Comparison of ENCODE assay signal across 11 cellular contexts in genomic region chr13:113245858-113246791, GRCh38. TPM values are rescaled to one million over a fixed set of nuclear protein-coding genes. Genes with fewer than 3 reads are reported as not detected.
DNase-seq lines count a peak whose midpoint lies in the region; ATAC-seq and TF ChIP-seq lines count a peak whose summit lies in the region.
"Had no signal": no experiment of that assay in that cellular context is flagged by ENCODE, and none has a peak within 500 bp of the region (broad histone marks: within the 10 kb centered on the region; RNA-seq: fewer than 3 reads in every experiment).

No MANE protein-coding gene starts in this region.

- intact Hi-C loops in PC-9 (cut with micrococcal nuclease; ENCODE audit: unreplicated experiment), result no loop called here
- intact Hi-C loops in activated CD4-positive, alpha-beta T cell treated with anti-CD3 and anti-CD28 coated beads for 36 hours (cut with DNase I, micrococcal nuclease), result no loop called here
- intact Hi-C loops in activated CD4-positive, alpha-beta memory T cell treated with anti-CD3 and anti-CD28 coated beads for 36 hours (cut with micrococcal nuclease), result no loop called here

- POLR2A ChIA-PET in PC-9 (lab: Charles Lee; ENCODE audit: unreplicated experiment), result interaction anchor here (0.5 to 0.7 kb wide), 2 partner anchors 43 to 333 kb away, joined by 4 to 7 read pairs; no protein-coding TSS in a partner anchor
- POLR2A ChIA-PET in activated CD4-positive, alpha-beta T cell treated with anti-CD3 and anti-CD28 coated beads for 36 hours (lab: Charles Lee), result no interaction called here
- POLR2A ChIA-PET in activated CD4-positive, alpha-beta memory T cell treated with anti-CD3 and anti-CD28 coated beads for 36 hours (lab: Charles Lee), result no interaction called here

- H3K9ac ChIP-seq in parathyroid adenoma, result no peak overlapping the region

- CTCF ChIA-PET in PC-9 (lab: Charles Lee), result no interaction called here
- CTCF ChIA-PET in activated CD4-positive, alpha-beta T cell treated with anti-CD3 and anti-CD28 coated beads for 36 hours (lab: Charles Lee), result interaction anchor here (0.9 kb wide), 1 partner anchor 15 kb away, joined by 3 read pairs; no protein-coding TSS in a partner anchor
- CTCF ChIA-PET in activated CD4-positive, alpha-beta memory T cell treated with anti-CD3 and anti-CD28 coated beads for 36 hours (lab: Charles Lee), result no interaction called here

- H3K36me3 Mint-ChIP-seq in activated CD4-positive, alpha-beta T cell treated with anti-CD3 and anti-CD28 coated beads for 36 hours (ENCODE audit: low read depth), result peaks cover 64% of the 10 kb centered on the region
- H3K36me3 Mint-ChIP-seq in activated CD4-positive, alpha-beta memory T cell treated with anti-CD3 and anti-CD28 coated beads for 36 hours, result peaks cover 46% of the 10 kb centered on the region

- H3K4me2 ChIP-seq in PC-9 (no peak overlapping the region), parathyroid adenoma (ENCODE audit: low read length) (no peak overlapping the region)

- no TSS peak for BruUV-seq in PC-9 (replicated peaks; lab: Mats Ljungman, UMichigan)

- no peak overlapping the region for H3K4me3 ChIP-seq in GM12864 (ENCODE audit: low read depth, low read length)
- H3K4me3 ChIP-seq in PC-9, result no peak overlapping the region
- no peak overlapping the region for H3K4me3 ChIP-seq in fibroblast of pulmonary artery (replicated peaks; ENCODE audit: low read depth, low read length)
- no peak overlapping the region for H3K4me3 ChIP-seq in parathyroid adenoma (ENCODE audit: low read depth, low read length)
- no peak overlapping the region for H3K4me3 ChIP-seq in effector memory CD4-positive, alpha-beta T cell (ENCODE audit: insufficient read depth, low read depth, low read length, poor library complexity, severe bottlenecking)

- H4K20me1 ChIP-seq in PC-9 (ENCODE audit: insufficient read depth), result 0 out of 2 replicates have a peak, but pooled peaks cover 4% of the 10 kb centered on the region

- no peak overlapping the region for H2AFZ ChIP-seq in PC-9
- H2AFZ ChIP-seq in parathyroid adenoma, result no peak overlapping the region

- no peaks in the 10 kb centered on the region for H3K9me3 ChIP-seq in PC-9 (ENCODE audit: insufficient read depth, low read depth)
- H3K9me3 ChIP-seq in parathyroid adenoma (ENCODE audit: control insufficient read depth, low read length), result no peaks in the 10 kb centered on the region
- H3K9me3 ChIP-seq in effector memory CD4-positive, alpha-beta T cell (ENCODE audit: control insufficient read depth, low read length), result no peaks in the 10 kb centered on the region

- H3K27ac Mint-ChIP-seq in activated CD4-positive, alpha-beta T cell treated with anti-CD3 and anti-CD28 coated beads for 36 hours, result no peak overlapping the region
- no peak overlapping the region for H3K27ac Mint-ChIP-seq in activated CD4-positive, alpha-beta memory T cell treated with anti-CD3 and anti-CD28 coated beads for 36 hours
- H3K27ac Mint-ChIP-seq: brain had no signal

- H3K4me1 ChIP-seq in PC-9 (replicated peaks; ENCODE audit: insufficient read depth) (no peaks in the 10 kb centered on the region; the same call in 1 of the 2 replicates), parathyroid adenoma (no peaks in the 10 kb centered on the region)
- no peaks in the 10 kb centered on the region for H3K4me1 ChIP-seq in effector memory CD4-positive, alpha-beta T cell (ENCODE audit: control insufficient read depth, insufficient read depth, low read length, poor library complexity, severe bottlenecking)

- H3K36me3 ChIP-seq in PC-9 (ENCODE audit: low read depth), result peaks cover 45% of the 10 kb centered on the region
- H3K36me3 ChIP-seq in parathyroid adenoma (ENCODE audit: control insufficient read depth, insufficient read depth, low read length), result no peaks in the 10 kb centered on the region
- peaks cover 87% of the 10 kb centered on the region for H3K36me3 ChIP-seq in effector memory CD4-positive, alpha-beta T cell (ENCODE audit: control insufficient read depth, insufficient read depth, low read length)

- H3F3A ChIP-seq in PC-9 (ENCODE audit: insufficient read depth, low read depth), result peaks cover 31% of the 10 kb centered on the region

- no peaks in the 10 kb centered on the region for H3K9me2 ChIP-seq in PC-9 (ENCODE audit: insufficient read depth)

- H3K27ac ChIP-seq in PC-9, result 0 out of 2 replicates have a peak overlapping the region, but pooled peaks have one; percentile 5
- H3K27ac ChIP-seq in parathyroid adenoma, result no peak overlapping the region
- no peak overlapping the region for H3K27ac ChIP-seq in effector memory CD4-positive, alpha-beta T cell (ENCODE audit: insufficient read depth, low read length, poor library complexity, severe bottlenecking)

- TF ChIP-seq CTCF in GM12864 (IDR thresholded peaks at IDR 0.05; ENCODE audit: low read depth, low read length, missing control alignments), result peak; percentile 11
- peak; percentile 53; the same call in 1 of the 2 replicates for TF ChIP-seq CTCF in PC-9 (conservative IDR thresholded peaks at IDR 0.05)
- TF ChIP-seq CTCF in fibroblast of pulmonary artery (IDR thresholded peaks at IDR 0.05; ENCODE audit: low read length, missing control alignments), result peak; percentile 40
- peak; percentile 13 for TF ChIP-seq CTCF in parathyroid adenoma (IDR thresholded peaks at IDR 0.05)

- no peak for ATAC-seq in activated CD4-positive, alpha-beta T cell treated with anti-CD3 and anti-CD28 coated beads for 36 hours

- H3K9me3 Mint-ChIP-seq in activated CD4-positive, alpha-beta T cell treated with anti-CD3 and anti-CD28 coated beads for 36 hours (ENCODE audit: low read depth), result no peaks in the 10 kb centered on the region
- no peaks in the 10 kb centered on the region for H3K9me3 Mint-ChIP-seq in activated CD4-positive, alpha-beta memory T cell treated with anti-CD3 and anti-CD28 coated beads for 36 hours
- H3K9me3 Mint-ChIP-seq: brain had no signal

- H3K4me1 Mint-ChIP-seq in activated CD4-positive, alpha-beta T cell treated with anti-CD3 and anti-CD28 coated beads for 36 hours, result no peaks in the 10 kb centered on the region
- H3K4me1 Mint-ChIP-seq in activated CD4-positive, alpha-beta memory T cell treated with anti-CD3 and anti-CD28 coated beads for 36 hours (ENCODE audit: low read depth), result no peaks in the 10 kb centered on the region
- H3K4me1 Mint-ChIP-seq: brain had no signal

- H3K79me2 ChIP-seq in PC-9 (ENCODE audit: low read depth), result no peaks in the 10 kb centered on the region
- no peaks in the 10 kb centered on the region for H3K79me2 ChIP-seq in parathyroid adenoma

- H3K4me3 Mint-ChIP-seq in activated CD4-positive, alpha-beta T cell treated with anti-CD3 and anti-CD28 coated beads for 36 hours, result no peak overlapping the region
- no peak overlapping the region for H3K4me3 Mint-ChIP-seq in activated CD4-positive, alpha-beta memory T cell treated with anti-CD3 and anti-CD28 coated beads for 36 hours
- H3K4me3 Mint-ChIP-seq: brain had no signal

- no peaks in the 10 kb centered on the region for H3K27me3 Mint-ChIP-seq in activated CD4-positive, alpha-beta T cell treated with anti-CD3 and anti-CD28 coated beads for 36 hours
- H3K27me3 Mint-ChIP-seq in activated CD4-positive, alpha-beta memory T cell treated with anti-CD3 and anti-CD28 coated beads for 36 hours, result no peaks in the 10 kb centered on the region
- H3K27me3 Mint-ChIP-seq: brain had no signal

- H3K27me3 ChIP-seq in PC-9 (ENCODE audit: insufficient read depth, low read depth) (no peaks in the 10 kb centered on the region), parathyroid adenoma (ENCODE audit: control insufficient read depth, insufficient read depth, low read length) (no peaks in the 10 kb centered on the region)
- H3K27me3 ChIP-seq in effector memory CD4-positive, alpha-beta T cell (replicated peaks; ENCODE audit: control insufficient read depth, insufficient read depth, low read length, poor library complexity, severe bottlenecking), result no peaks in the 10 kb centered on the region

- no peak for DNase-seq in GM12864 (ENCODE audit: low read depth)
- peak in 1 of 2 experiments; percentile 15 for DNase-seq in PC-9
- DNase-seq in fibroblast of pulmonary artery (ENCODE audit: low read depth), result peak; percentile 8
- DNase-seq in effector memory CD4-positive, alpha-beta T cell, result no peak
- no peak for DNase-seq in SKM-1 (lab: John Stamatoyannopoulos, UW; ENCODE audit: unreplicated experiment)
- no peak for DNase-seq in activated CD4-positive, alpha-beta T cell treated with anti-CD3 and anti-CD28 coated beads for 36 hours
- DNase-seq in activated CD4-positive, alpha-beta memory T cell treated with anti-CD3 and anti-CD28 coated beads for 36 hours, result no peak
- DNase-seq: NCI-H1436 treated with DMSO at 0.1 percent for 48 hours, T-helper 9 cell had no signal

RNA-seq across cellular contexts. Expression of gene CUL4A, which starts 36.7 kb away (rescaled TPM):
- 90.8 and 91.0 TPM in 2 replicates for total RNA-seq in PC-9 (2021)
- 10 to 100 TPM; 81.7 to 87.4 TPM for total RNA-seq in activated CD4-positive, alpha-beta T cell treated with anti-CD3 and anti-CD28 coated beads for 36 hours
- 10 to 100 TPM; 65.9 to 70.2 TPM for total RNA-seq in activated CD4-positive, alpha-beta memory T cell treated with anti-CD3 and anti-CD28 coated beads for 36 hours

RNA-seq across cellular contexts. Expression of gene PCID2, which starts 37.7 kb away (rescaled TPM):
- total RNA-seq in PC-9 (2021), result 48.3 and 71.8 TPM in 2 replicates
- total RNA-seq in activated CD4-positive, alpha-beta T cell treated with anti-CD3 and anti-CD28 coated beads for 36 hours, result 10 to 100 TPM; 66.7 to 72.8 TPM
- total RNA-seq in activated CD4-positive, alpha-beta memory T cell treated with anti-CD3 and anti-CD28 coated beads for 36 hours, result 10 to 100 TPM; 66.6 to 72.4 TPM

RNA-seq across cellular contexts. Expression of gene LAMP1, which starts 50.9 kb away (rescaled TPM):
- total RNA-seq in PC-9 (2021), result 186 and 263 TPM in 2 replicates
- total RNA-seq in activated CD4-positive, alpha-beta T cell treated with anti-CD3 and anti-CD28 coated beads for 36 hours, result 10 to 100 TPM; 32.2 to 36.0 TPM
- total RNA-seq in activated CD4-positive, alpha-beta memory T cell treated with anti-CD3 and anti-CD28 coated beads for 36 hours, result 10 to 100 TPM; 45.9 to 46.8 TPM
